In the genomic region with DNA sequence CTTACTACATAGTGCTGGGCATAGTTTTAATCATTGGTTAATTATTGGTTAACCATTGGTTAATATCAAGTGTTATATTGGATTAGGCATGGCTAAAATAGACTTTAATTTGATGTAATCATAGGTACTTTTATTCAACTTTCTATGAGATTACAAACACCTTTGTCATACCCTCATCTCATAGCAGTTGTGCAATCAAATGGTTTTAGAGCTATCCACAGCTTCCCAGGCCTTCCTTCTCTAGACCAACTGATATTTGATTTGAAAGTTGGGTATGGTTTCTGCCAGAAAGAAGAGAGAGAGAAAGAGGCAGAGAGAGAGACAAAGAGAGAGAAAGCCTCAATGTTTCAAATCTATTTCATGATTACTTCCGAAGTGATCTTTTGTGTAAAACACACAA, we compare ENCODE assay signal across 1 cellular context.
TF ChIP-seq lines count a peak whose summit lies in the region.

No MANE protein-coding gene starts in this region.

TF ChIP-seq in GM23338, 12 proteins besides CTCF, POLR2A, EP300 and RAD21 (continued from another document):
- TF ChIP-seq, protein P1, sequence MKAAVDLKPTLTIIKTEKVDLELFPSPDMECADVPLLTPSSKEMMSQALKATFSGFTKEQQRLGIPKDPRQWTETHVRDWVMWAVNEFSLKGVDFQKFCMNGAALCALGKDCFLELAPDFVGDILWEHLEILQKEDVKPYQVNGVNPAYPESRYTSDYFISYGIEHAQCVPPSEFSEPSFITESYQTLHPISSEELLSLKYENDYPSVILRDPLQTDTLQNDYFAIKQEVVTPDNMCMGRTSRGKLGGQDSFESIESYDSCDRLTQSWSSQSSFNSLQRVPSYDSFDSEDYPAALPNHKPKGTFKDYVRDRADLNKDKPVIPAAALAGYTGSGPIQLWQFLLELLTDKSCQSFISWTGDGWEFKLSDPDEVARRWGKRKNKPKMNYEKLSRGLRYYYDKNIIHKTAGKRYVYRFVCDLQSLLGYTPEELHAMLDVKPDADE (IDR thresholded peaks at IDR 0.05) = no peak
- TF ChIP-seq EZH2 (IDR thresholded peaks at IDR 0.05; ENCODE audit: low read depth, unreplicated experiment) (no peak), STAT1 (IDR thresholded peaks at IDR 0.05; ENCODE audit: unreplicated experiment) (no peak)
- TF ChIP-seq, protein P2, sequence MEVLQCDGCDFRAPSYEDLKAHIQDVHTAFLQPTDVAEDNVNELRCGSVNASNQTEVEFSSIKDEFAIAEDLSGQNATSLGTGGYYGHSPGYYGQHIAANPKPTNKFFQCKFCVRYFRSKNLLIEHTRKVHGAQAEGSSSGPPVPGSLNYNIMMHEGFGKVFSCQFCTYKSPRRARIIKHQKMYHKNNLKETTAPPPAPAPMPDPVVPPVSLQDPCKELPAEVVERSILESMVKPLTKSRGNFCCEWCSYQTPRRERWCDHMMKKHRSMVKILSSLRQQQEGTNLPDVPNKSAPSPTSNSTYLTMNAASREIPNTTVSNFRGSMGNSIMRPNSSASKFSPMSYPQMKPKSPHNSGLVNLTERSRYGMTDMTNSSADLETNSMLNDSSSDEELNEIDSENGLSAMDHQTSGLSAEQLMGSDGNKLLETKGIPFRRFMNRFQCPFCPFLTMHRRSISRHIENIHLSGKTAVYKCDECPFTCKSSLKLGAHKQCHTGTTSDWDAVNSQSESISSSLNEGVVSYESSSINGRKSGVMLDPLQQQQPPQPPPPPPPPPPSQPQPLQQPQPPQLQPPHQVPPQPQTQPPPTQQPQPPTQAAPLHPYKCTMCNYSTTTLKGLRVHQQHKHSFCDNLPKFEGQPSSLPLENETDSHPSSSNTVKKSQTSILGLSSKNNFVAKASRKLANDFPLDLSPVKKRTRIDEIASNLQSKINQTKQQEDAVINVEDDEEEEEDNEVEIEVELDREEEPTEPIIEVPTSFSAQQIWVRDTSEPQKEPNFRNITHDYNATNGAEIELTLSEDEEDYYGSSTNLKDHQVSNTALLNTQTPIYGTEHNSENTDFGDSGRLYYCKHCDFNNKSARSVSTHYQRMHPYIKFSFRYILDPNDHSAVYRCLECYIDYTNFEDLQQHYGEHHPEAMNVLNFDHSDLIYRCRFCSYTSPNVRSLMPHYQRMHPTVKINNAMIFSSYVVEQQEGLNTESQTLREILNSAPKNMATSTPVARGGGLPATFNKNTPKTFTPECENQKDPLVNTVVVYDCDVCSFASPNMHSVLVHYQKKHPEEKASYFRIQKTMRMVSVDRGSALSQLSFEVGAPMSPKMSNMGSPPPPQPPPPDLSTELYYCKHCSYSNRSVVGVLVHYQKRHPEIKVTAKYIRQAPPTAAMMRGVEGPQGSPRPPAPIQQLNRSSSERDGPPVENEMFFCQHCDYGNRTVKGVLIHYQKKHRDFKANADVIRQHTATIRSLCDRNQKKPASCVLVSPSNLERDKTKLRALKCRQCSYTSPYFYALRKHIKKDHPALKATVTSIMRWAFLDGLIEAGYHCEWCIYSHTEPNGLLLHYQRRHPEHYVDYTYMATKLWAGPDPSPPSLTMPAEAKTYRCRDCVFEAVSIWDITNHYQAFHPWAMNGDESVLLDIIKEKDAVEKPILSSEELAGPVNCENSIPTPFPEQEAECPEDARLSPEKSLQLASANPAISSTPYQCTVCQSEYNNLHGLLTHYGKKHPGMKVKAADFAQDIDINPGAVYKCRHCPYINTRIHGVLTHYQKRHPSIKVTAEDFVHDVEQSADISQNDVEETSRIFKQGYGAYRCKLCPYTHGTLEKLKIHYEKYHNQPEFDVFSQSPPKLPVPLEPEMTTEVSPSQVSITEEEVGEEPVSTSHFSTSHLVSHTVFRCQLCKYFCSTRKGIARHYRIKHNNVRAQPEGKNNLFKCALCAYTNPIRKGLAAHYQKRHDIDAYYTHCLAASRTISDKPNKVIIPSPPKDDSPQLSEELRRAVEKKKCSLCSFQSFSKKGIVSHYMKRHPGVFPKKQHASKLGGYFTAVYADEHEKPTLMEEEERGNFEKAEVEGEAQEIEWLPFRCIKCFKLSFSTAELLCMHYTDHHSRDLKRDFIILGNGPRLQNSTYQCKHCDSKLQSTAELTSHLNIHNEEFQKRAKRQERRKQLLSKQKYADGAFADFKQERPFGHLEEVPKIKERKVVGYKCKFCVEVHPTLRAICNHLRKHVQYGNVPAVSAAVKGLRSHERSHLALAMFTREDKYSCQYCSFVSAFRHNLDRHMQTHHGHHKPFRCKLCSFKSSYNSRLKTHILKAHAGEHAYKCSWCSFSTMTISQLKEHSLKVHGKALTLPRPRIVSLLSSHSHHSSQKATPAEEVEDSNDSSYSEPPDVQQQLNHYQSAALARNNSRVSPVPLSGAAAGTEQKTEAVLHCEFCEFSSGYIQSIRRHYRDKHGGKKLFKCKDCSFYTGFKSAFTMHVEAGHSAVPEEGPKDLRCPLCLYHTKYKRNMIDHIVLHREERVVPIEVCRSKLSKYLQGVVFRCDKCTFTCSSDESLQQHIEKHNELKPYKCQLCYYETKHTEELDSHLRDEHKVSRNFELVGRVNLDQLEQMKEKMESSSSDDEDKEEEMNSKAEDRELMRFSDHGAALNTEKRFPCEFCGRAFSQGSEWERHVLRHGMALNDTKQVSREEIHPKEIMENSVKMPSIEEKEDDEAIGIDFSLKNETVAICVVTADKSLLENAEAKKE (CRISPR knock-in tag; IDR thresholded peaks at IDR 0.05) = no peak
